In the genomic region with DNA sequence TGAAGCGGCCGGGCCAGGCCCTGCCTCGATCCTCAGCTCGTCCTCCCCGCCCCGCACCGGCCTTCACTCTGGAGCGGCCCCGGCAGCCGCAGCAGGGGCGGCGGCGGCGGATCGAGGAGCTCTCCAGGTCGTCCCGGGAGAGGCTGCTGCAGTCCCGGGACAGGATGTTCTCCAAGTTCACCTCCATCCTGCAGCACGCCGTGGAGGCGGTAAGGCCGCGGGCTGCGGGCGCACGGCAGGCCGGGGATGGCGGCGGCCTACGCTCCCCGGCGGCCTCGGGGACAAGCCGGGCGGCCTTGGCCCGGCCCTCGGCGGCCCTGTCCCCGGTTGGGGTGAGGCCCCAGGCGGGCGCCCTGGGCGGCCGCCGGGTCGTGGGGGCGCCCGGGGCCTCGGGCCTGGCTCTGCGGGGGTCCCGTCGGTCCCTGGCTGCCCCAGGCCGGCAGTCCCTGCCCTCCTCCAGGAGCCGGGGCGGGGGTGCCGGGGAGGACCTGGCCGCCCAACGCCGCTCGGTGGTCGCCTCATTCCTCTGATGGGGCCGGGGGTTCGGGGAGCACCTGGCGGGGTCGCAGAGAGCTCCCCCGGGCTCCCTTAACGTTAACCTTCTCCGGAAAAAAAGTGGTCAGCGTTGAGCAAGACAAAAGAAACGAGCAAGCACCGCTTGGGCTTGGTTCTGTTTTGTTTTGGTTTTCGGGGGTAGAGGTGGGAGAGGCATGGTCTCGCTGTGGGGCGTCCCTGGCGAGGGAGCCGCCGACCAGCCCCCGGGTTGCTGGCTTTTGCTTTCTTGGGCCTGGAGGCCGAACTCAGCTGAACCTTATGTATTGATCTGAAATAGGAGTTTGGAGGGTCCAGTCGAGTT, we compare ENCODE assay signal across 8 cellular contexts. TPM values are rescaled to one million over a fixed set of nuclear protein-coding genes. Genes with fewer than 3 reads are reported as not detected.
A peak's percentile ranks its signal among the peaks of the same experiment; 100 is the strongest.
DNase-seq lines count a peak whose midpoint lies in the region; ATAC-seq and TF ChIP-seq lines count a peak whose summit lies in the region.

No MANE protein-coding gene starts in this region.

- no peaks in the 10 kb centered on the region for H3K9me3 Mint-ChIP-seq in dendritic cell treated with granulocyte-macrophage colony-stimulating factor and Interleukin-4, amounts not matched to agents 40 ng/mL and 50 ng/mL, for 4 days

- H3K9ac ChIP-seq in liver (ENCODE audit: low read depth in 1 of 2, low read length in 2 of 2), result peak overlapping the region; percentile 77 to 93

- peaks cover 14% of the 10 kb centered on the region for H3K36me3 Mint-ChIP-seq in dendritic cell treated with granulocyte-macrophage colony-stimulating factor and Interleukin-4, amounts not matched to agents 40 ng/mL and 50 ng/mL, for 4 days (ENCODE audit: low read depth)

- no peak for TF ChIP-seq CTCF in liver (IDR thresholded peaks at IDR 0.05; ENCODE audit: low read depth, low read length, missing input control)

- H3K27ac ChIP-seq in liver (ENCODE audit: low read depth in 1 of 2, low read length in 2 of 2), result peak overlapping the region; percentile 87 to 95

- peak overlapping the region; percentile 78 to 100 (median 84) for H3K4me3 ChIP-seq in liver (ENCODE audit: low read depth in 1 of 3, low read length in 3 of 3)

- H3K9me3 ChIP-seq in liver (ENCODE audit: control insufficient read depth in 4 of 4, low read length in 3 of 4), result no peaks in the 10 kb centered on the region

- peaks cover 27% of the 10 kb centered on the region for H3K4me1 Mint-ChIP-seq in dendritic cell treated with granulocyte-macrophage colony-stimulating factor and Interleukin-4, amounts not matched to agents 40 ng/mL and 50 ng/mL, for 4 days (ENCODE audit: low read depth)

- peaks cover 7 to 30% (median 17%) of the 10 kb centered on the region in 4 donors for H3K4me1 ChIP-seq in liver (ENCODE audit: control insufficient read depth in 4 of 4, insufficient read depth in 4 of 4, low read length in 3 of 4)

- peak overlapping the region; percentile 93 for H3K4me3 Mint-ChIP-seq in dendritic cell treated with granulocyte-macrophage colony-stimulating factor and Interleukin-4, amounts not matched to agents 40 ng/mL and 50 ng/mL, for 4 days

- intact Hi-C loops in dendritic cell treated with granulocyte-macrophage colony-stimulating factor and Interleukin-4, amounts not matched to agents 40 ng/mL and 50 ng/mL, for 4 days (cut with micrococcal nuclease), result no loop called here

- DNase-seq in ELR (ENCODE audit: low read depth) (peak; percentile 54), HT-29 (ENCODE audit: low spot score) (peak; percentile 58), UCSD-AML1 (lab: John Stamatoyannopoulos, UW; ENCODE audit: unreplicated experiment) (peak; percentile 52), NCI-H187 treated with DMSO at 0.1 percent for 48 hours (lab: John Stamatoyannopoulos, UW) (no peak)
- peak; percentile 8 for DNase-seq in stimulated activated CD8-positive, alpha-beta memory T cell treated with anti-CD3 and anti-CD28 coated beads, Interleukin-15, amount 100 ng/mL, for 1 hour (ENCODE audit: low read depth)

- no peak for TF ChIP-seq RAD21 in liver (IDR thresholded peaks at IDR 0.05)

- H3K27me3 Mint-ChIP-seq in dendritic cell treated with granulocyte-macrophage colony-stimulating factor and Interleukin-4, amounts not matched to agents 40 ng/mL and 50 ng/mL, for 4 days, result peaks cover under 1% of the 10 kb centered on the region

- H3K27ac Mint-ChIP-seq in dendritic cell treated with granulocyte-macrophage colony-stimulating factor and Interleukin-4, amounts not matched to agents 40 ng/mL and 50 ng/mL, for 4 days, result peak overlapping the region; percentile 90

- ATAC-seq in GM21390 (IDR thresholded peaks at IDR 0.05; ENCODE audit: unreplicated experiment), result peak; percentile 35

- H3K36me3 ChIP-seq in liver (ENCODE audit: control insufficient read depth in 4 of 4, insufficient read depth in 3 of 4, low read depth in 1 of 4, low read length in 3 of 4), result no peaks in the 10 kb centered on the region

- H3K27me3 ChIP-seq in liver (ENCODE audit: control insufficient read depth in 4 of 4, insufficient read depth in 4 of 4, low read length in 3 of 4), result no peaks in the 10 kb centered on the region

- under 1% methylated on average over 79 of the region's 79 CpGs for WGBS in liver

TF ChIP-seq in liver, 16 proteins besides CTCF, POLR2A, EP300 and RAD21:
- TF ChIP-seq EGR1 (IDR thresholded peaks at IDR 0.05; ENCODE audit: low read depth in 2 of 2) (no peak), NR2F2 (IDR thresholded peaks at IDR 0.05) (no peak), GABPA (IDR thresholded peaks at IDR 0.05 in 1 of 2, conservative IDR thresholded peaks at IDR 0.05 in 1 of 2) (no peak)

RNA-seq across cellular contexts. Expression of a gene that starts 0.6 kb away (rescaled TPM):
- 1.6 and 3.0 TPM in 2 replicates for total RNA-seq in HT-29 (2014; rRNA removed; shearing (Covaris generic))
- 10 to 100 TPM; 14.4 to 21.1 TPM for total RNA-seq in liver
- 10 to 100 TPM in 1 of 2 donors, 1 to 10 TPM in 1; 8.0 to 12.2 TPM for polyA plus RNA-seq in liver
